Comparison of ENCODE assay signal across 16 cellular contexts in the genomic region with DNA sequence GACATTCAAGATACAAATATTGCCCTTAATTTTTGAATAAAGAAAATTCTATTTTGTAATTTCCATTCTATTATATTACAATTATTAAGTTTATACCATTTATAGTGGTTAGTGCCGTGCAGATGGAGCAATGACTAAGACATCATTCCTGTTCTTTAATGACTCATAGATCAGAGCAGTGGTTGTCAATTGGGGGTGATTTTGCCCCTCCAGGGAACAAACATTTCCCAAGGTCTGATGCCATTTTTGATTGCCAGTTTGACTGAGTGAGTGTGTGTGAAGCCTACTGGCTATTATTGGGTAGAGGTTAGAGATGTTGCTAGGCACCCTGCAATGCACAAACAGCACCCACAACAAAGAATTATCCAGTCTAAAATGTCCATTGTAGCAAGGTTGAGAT.
DNase-seq lines count a peak whose midpoint lies in the region; TF ChIP-seq lines count a peak whose summit lies in the region.
"Had no signal": no experiment of that assay in that cellular context is flagged by ENCODE, and none has a peak within 500 bp of the region (broad histone marks: within the 10 kb centered on the region; RNA-seq: fewer than 3 reads in every experiment).

No MANE protein-coding gene starts in this region.

- DNase-seq in AG10803 (ENCODE audit: low read depth) (peak; percentile 49), NCI-H82 treated with DMSO at 0.1 percent for 48 hours (lab: John Stamatoyannopoulos, UW; ENCODE audit: unreplicated experiment) (peak; percentile 36), epithelial cell of esophagus (ENCODE audit: low read depth) (peak; percentile 80), kidney tubule cell (ENCODE audit: low spot score) (peak; percentile 74), MV-4-11 (lab: John Stamatoyannopoulos, UW) (no peak), T-helper 2 cell (no peak), DMS 273 treated with DMSO at 0.1 percent for 48 hours (lab: John Stamatoyannopoulos, UW) (no peak)
- DNase-seq in activated CD4-positive, alpha-beta T cell treated with anti-CD3 and anti-CD28 coated beads, Interleukin-2, amount 50 U/mL, for 48 hours, result no peak
- DNase-seq: effector memory CD4-positive, alpha-beta T cell; GOT3; NCI-H1105; NCI-H2107; NCI-H748 treated with DMSO at 0.1 percent for 48 hours; spleen; tibial artery; WERI-Rb-1 had no signal

- TF ChIP-seq CTCF in AG10803 (conservative IDR thresholded peaks at IDR 0.05; ENCODE audit: low read length) (no peak), epithelial cell of esophagus (IDR thresholded peaks at IDR 0.05; ENCODE audit: insufficient read depth, low read depth, low read length, missing control alignments) (no peak)

- H3K4me3 ChIP-seq in AG10803 (ENCODE audit: low read length) (no peak overlapping the region), epithelial cell of esophagus (ENCODE audit: low read length) (no peak overlapping the region)
- H3K4me3 ChIP-seq: spleen, tibial artery had no signal

Comparison
In these comparisons a context has a peak if more than half of its experiments do, and no peak if none do; other contexts are left out.
1. DNase-seq: peak in AG10803 (single experiment), NCI-H82 treated with DMSO at 0.1 percent for 48 hours (single experiment), epithelial cell of esophagus (single experiment) and kidney tubule cell (single experiment); none in MV-4-11 (single experiment), T-helper 2 cell (0 of 5), DMS 273 treated with DMSO at 0.1 percent for 48 hours (single experiment) and activated CD4-positive, alpha-beta T cell treated with anti-CD3 and anti-CD28 coated beads, Interleukin-2, amount 50 U/mL, for 48 hours (0 of 2).